ENCODE assay signal across 1 cellular context in the genomic region with DNA sequence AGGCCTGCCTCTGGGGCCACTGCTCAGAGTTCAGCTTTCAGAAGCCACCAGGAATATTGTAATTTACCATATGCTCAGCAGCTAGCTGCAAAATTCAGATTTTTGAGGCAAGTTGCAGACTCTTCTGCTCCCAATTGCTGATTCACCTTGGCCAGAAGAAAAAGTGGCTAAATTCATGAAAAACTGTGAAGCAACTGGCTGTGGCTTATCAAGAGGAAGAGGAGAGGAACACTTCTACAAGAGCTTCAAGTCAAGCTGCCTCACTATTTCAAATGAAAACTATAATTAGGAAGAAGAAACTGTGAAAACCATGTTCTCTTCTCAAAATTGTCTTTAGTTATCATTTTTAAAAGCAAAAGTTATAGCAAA.
TF ChIP-seq lines count a peak whose summit lies in the region.

No MANE protein-coding gene starts in this region.

TF ChIP-seq in GM23338, 12 proteins besides CTCF, POLR2A, EP300 and RAD21 (continued from another document):
- no peak for TF ChIP-seq ZNF462 (CRISPR knock-in tag; IDR thresholded peaks at IDR 0.05)
- TF ChIP-seq CREB1 (CRISPR knock-in tag; IDR thresholded peaks at IDR 0.05; ENCODE audit: low read depth) = no peak
- no peak for TF ChIP-seq EZH2phosphoT487 (IDR thresholded peaks at IDR 0.05; ENCODE audit: unreplicated experiment)
- TF ChIP-seq ETS1 (IDR thresholded peaks at IDR 0.05) = no peak
- no peak for TF ChIP-seq JUNB (IDR thresholded peaks at IDR 0.05; ENCODE audit: unreplicated experiment)
- TF ChIP-seq, protein P1, sequence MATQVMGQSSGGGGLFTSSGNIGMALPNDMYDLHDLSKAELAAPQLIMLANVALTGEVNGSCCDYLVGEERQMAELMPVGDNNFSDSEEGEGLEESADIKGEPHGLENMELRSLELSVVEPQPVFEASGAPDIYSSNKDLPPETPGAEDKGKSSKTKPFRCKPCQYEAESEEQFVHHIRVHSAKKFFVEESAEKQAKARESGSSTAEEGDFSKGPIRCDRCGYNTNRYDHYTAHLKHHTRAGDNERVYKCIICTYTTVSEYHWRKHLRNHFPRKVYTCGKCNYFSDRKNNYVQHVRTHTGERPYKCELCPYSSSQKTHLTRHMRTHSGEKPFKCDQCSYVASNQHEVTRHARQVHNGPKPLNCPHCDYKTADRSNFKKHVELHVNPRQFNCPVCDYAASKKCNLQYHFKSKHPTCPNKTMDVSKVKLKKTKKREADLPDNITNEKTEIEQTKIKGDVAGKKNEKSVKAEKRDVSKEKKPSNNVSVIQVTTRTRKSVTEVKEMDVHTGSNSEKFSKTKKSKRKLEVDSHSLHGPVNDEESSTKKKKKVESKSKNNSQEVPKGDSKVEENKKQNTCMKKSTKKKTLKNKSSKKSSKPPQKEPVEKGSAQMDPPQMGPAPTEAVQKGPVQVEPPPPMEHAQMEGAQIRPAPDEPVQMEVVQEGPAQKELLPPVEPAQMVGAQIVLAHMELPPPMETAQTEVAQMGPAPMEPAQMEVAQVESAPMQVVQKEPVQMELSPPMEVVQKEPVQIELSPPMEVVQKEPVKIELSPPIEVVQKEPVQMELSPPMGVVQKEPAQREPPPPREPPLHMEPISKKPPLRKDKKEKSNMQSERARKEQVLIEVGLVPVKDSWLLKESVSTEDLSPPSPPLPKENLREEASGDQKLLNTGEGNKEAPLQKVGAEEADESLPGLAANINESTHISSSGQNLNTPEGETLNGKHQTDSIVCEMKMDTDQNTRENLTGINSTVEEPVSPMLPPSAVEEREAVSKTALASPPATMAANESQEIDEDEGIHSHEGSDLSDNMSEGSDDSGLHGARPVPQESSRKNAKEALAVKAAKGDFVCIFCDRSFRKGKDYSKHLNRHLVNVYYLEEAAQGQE (IDR thresholded peaks at IDR 0.05; ENCODE audit: unreplicated experiment) = no peak
